8 cellular contexts compared by ENCODE assay signal in genomic region chr1:150363426-150364230, GRCh38. TPM values are rescaled to one million over a fixed set of nuclear protein-coding genes. Genes with fewer than 3 reads are reported as not detected.
DNase-seq lines count a peak whose midpoint lies in the region; ATAC-seq, FAIRE-seq and TF ChIP-seq lines count a peak whose summit lies in the region.

RPRD2 (plus strand) TSS chr1:150364147; CDS start chr1:150364715, 568 bp downstream.

- no peaks in the 10 kb centered on the region for H3K9me3 Mint-ChIP-seq in activated naive CD8-positive, alpha-beta T cell treated with anti-CD3 and anti-CD28 coated beads, Interleukin-2, amount 50 U/mL, for 24 hours

- TF ChIP-seq CTCF in GM12873 (IDR thresholded peaks at IDR 0.05; ENCODE audit: insufficient read depth, low read depth, low read length, missing control alignments) (peak; percentile 5), pancreas (IDR thresholded peaks at IDR 0.05) (no peak), tibial artery (IDR thresholded peaks at IDR 0.05) (peak in 1 of 2 experiments; percentile 32)

- peaks cover 13% of the 10 kb centered on the region for H3K36me3 Mint-ChIP-seq in activated naive CD8-positive, alpha-beta T cell treated with anti-CD3 and anti-CD28 coated beads, Interleukin-2, amount 50 U/mL, for 24 hours (ENCODE audit: low read depth)

- ATAC-seq in HG02763 (IDR thresholded peaks at IDR 0.05; ENCODE audit: unreplicated experiment) (peak; percentile 88), Right ventricle myocardium superior (ENCODE audit: poor library complexity) (peak; percentile 98), pancreas (peak; percentile 90 to 96 (median 92))
- peak; percentile 94 for ATAC-seq in activated naive CD8-positive, alpha-beta T cell treated with anti-CD3 and anti-CD28 coated beads, Interleukin-2, amount 50 U/mL, for 24 hours

- H3K4me1 ChIP-seq in pancreas (peaks cover 0 to 8% (median 7%) of the 10 kb centered on the region in 3 donors), tibial artery (peaks cover 0 to 14% (median 0%) of the 10 kb centered on the region in 4 donors)

- H3K27me3 ChIP-seq in pancreas (no peaks in the 10 kb centered on the region), tibial artery (no peaks in the 10 kb centered on the region)

- H3K36me3 ChIP-seq in pancreas = no peaks in the 10 kb centered on the region
- peaks cover 0 to 6% (median 0%) of the 10 kb centered on the region in 3 donors for H3K36me3 ChIP-seq in tibial artery

- H3K27ac ChIP-seq in pancreas (peak within 1 kb of the TSS; percentile 94 to 99 (median 98)), tibial artery (peak within 1 kb of the TSS; percentile 92 to 95)

- intact Hi-C loops in Right ventricle myocardium superior (cut with DNase I) (no loop called here), pancreas (cut with DNase I) (no loop called here), tibial artery (cut with DNase I; ENCODE audit: low total_unique reads) (no loop called here)

- H3K4me3 ChIP-seq in pancreas (peak within 1 kb of the TSS; percentile 40 to 68 (median 56)), tibial artery (peak within 1 kb of the TSS; percentile 69 to 83)

- H3K4me3 Mint-ChIP-seq in activated naive CD8-positive, alpha-beta T cell treated with anti-CD3 and anti-CD28 coated beads, Interleukin-2, amount 50 U/mL, for 24 hours = peak within 1 kb of the TSS; percentile 91

- peak within 1 kb of the TSS; percentile 94 for H3K27ac Mint-ChIP-seq in activated naive CD8-positive, alpha-beta T cell treated with anti-CD3 and anti-CD28 coated beads, Interleukin-2, amount 50 U/mL, for 24 hours

- peaks cover 6% of the 10 kb centered on the region for H3K27me3 Mint-ChIP-seq in activated naive CD8-positive, alpha-beta T cell treated with anti-CD3 and anti-CD28 coated beads, Interleukin-2, amount 50 U/mL, for 24 hours

- no peaks in the 10 kb centered on the region for H3K9me3 ChIP-seq in pancreas
- H3K9me3 ChIP-seq in tibial artery = no peaks in the 10 kb centered on the region

- peak; percentile 97 for DNase-seq in NCI-H1417 treated with DMSO at 0.1 percent for 48 hours (lab: John Stamatoyannopoulos, UW)
- peak; percentile 98 for DNase-seq in SW480 (ENCODE audit: low spot score)
- DNase-seq in activated naive CD8-positive, alpha-beta T cell treated with anti-CD3 and anti-CD28 coated beads, Interleukin-2, amount 50 U/mL, for 24 hours = peak; percentile 98
- DNase-seq in Right ventricle myocardium superior = peak; percentile 99
- DNase-seq in pancreas = peak; percentile 92 to 100 (median 99)
- DNase-seq in tibial artery = peak; percentile 100

- 0 to 1% methylated on average over 36 of the region's 36 CpGs for WGBS in pancreas, 2 donors

- peaks cover 31% of the 10 kb centered on the region for H3K4me1 Mint-ChIP-seq in activated naive CD8-positive, alpha-beta T cell treated with anti-CD3 and anti-CD28 coated beads, Interleukin-2, amount 50 U/mL, for 24 hours

- peak; percentile 34 for FAIRE-seq in pancreas (lab: Jason Lieb, UNC)

RNA-seq across cellular contexts. Expression of gene RPRD2, which starts in this region (rescaled TPM):
- total RNA-seq in Right ventricle myocardium superior (20.8 TPM), pancreas (10 to 100 TPM; 10.8 to 22.3 (median 15.3) TPM)
- 1 to 10 TPM; 5.2 to 6.1 TPM for polyA plus RNA-seq in pancreas

Comparison
In these comparisons a context has a peak if more than half of its experiments do, and no peak if none do; other contexts are left out.
1. Peak in every context shown above with its lines: DNase-seq, ATAC-seq, H3K4me3 ChIP-seq and H3K27ac ChIP-seq.